In genomic region chr15:72195101-72195511, GRCh38 we compare ENCODE assay signal across 11 cellular contexts. TPM values are rescaled to one million over a fixed set of nuclear protein-coding genes. Genes with fewer than 3 reads are reported as not detected.
A peak's percentile ranks its signal among the peaks of the same experiment; 100 is the strongest.
DNase-seq lines count a peak whose midpoint lies in the region; ATAC-seq and TF ChIP-seq lines count a peak whose summit lies in the region.
"Had no signal": no experiment of that assay in that cellular context is flagged by ENCODE, and none has a peak within 500 bp of the region (broad histone marks: within the 10 kb centered on the region; RNA-seq: fewer than 3 reads in every experiment).

No MANE protein-coding gene starts in this region.

- peaks cover 0 to 6% of the 10 kb centered on the region in 2 donors for H3K4me1 ChIP-seq in ascending aorta

- H3K27me3 Mint-ChIP-seq in CD4-positive, alpha-beta T cell = peaks cover 35% of the 10 kb centered on the region

- CTCF ChIA-PET in GM10248 (lab: Yijun Ruan, JAX) = interaction anchor here (1.0 to 1.4 kb wide), 2 partner anchors 39 to 41 kb away, joined by 4 read pairs; no protein-coding TSS in a partner anchor
- CTCF ChIA-PET in CD4-positive, alpha-beta T cell (lab: Charles Lee) = no interaction called here

- peaks cover 22% of the 10 kb centered on the region for H3K36me3 Mint-ChIP-seq in CD4-positive, alpha-beta T cell (ENCODE audit: low read depth)

- peaks cover 15 to 16% of the 10 kb centered on the region in 2 donors for H3K36me3 ChIP-seq in ascending aorta

- intact Hi-C loops in ascending aorta (cut with DNase I) = no loop called here
- intact Hi-C loops in CD4-positive, alpha-beta T cell (cut with DNase I, micrococcal nuclease) = loop anchor here (5.0 to 10.0 kb wide), 2 partner anchors 77 to 340 kb away; partner anchors contain the start of gene PARP6 (in 1 of the 2)

- H3K9me3 Mint-ChIP-seq in CD4-positive, alpha-beta T cell = no peaks in the 10 kb centered on the region
- H3K9me3 Mint-ChIP-seq: activated CD4-positive, alpha-beta T cell treated with anti-CD3 and anti-CD28 coated beads, Interleukin-2, amount 10 ng/mL, durations not matched to agents 7 days and 5 days; brain had no signal

- TF ChIP-seq CTCF in ascending aorta (IDR thresholded peaks at IDR 0.05) (no peak), GM10248 (IDR thresholded peaks at IDR 0.05; ENCODE audit: control extremely low read depth, extremely low read depth, low read depth, missing control alignments) (no peak)
- TF ChIP-seq CTCF in CD4-positive, alpha-beta T cell (IDR thresholded peaks at IDR 0.05) = no peak

- H3K27ac Mint-ChIP-seq in CD4-positive, alpha-beta T cell = no peak overlapping the region
- H3K27ac Mint-ChIP-seq: activated CD4-positive, alpha-beta T cell treated with anti-CD3 and anti-CD28 coated beads, Interleukin-2, amount 10 ng/mL, durations not matched to agents 7 days and 5 days; brain had no signal

- no peak for ATAC-seq in GM18907 (IDR thresholded peaks at IDR 0.05; ENCODE audit: unreplicated experiment)
- no peak for ATAC-seq in CD4-positive, alpha-beta T cell (ENCODE audit: poor library complexity)

- H3K4me3 ChIP-seq in ascending aorta = no peak overlapping the region

- no peaks in the 10 kb centered on the region for H3K9me3 ChIP-seq in ascending aorta
- no peaks in the 10 kb centered on the region for H3K9me3 ChIP-seq in CD4-positive, alpha-beta T cell (ENCODE audit: control insufficient read depth, low read length)

- POLR2A ChIA-PET in GM10248 (lab: Yijun Ruan, JAX) = no interaction called here
- POLR2A ChIA-PET in CD4-positive, alpha-beta T cell (lab: Charles Lee) = no interaction called here

- no peak overlapping the region for H3K4me3 Mint-ChIP-seq in CD4-positive, alpha-beta T cell
- H3K4me3 Mint-ChIP-seq: activated CD4-positive, alpha-beta T cell treated with anti-CD3 and anti-CD28 coated beads, Interleukin-2, amount 10 ng/mL, durations not matched to agents 7 days and 5 days; brain had no signal

- DNase-seq in CD1c-positive myeloid dendritic cell (ENCODE audit: extremely low spot score) (peak; percentile 92), NAMALWA (ENCODE audit: low spot score) (peak; percentile 29), UCSD-AML1 (lab: John Stamatoyannopoulos, UW; ENCODE audit: unreplicated experiment) (peak; percentile 47), medulla oblongata (ENCODE audit: extremely low spot score) (peak; percentile 80), ascending aorta (ENCODE audit: low spot score in 2 of 2) (no peak), GM10248 (ENCODE audit: extremely low spot score) (no peak)
- DNase-seq in CD4-positive, alpha-beta T cell = no peak
- DNase-seq: activated CD4-positive, alpha-beta T cell treated with anti-CD3 and anti-CD28 coated beads, Interleukin-2, amount 10 ng/mL, durations not matched to agents 7 days and 5 days; activated effector memory CD4-positive, alpha-beta T cell treated with anti-CD3 and anti-CD28 coated beads, Interleukin-2, amount 50 U/mL, for 16 hours had no signal

- peaks cover 9% of the 10 kb centered on the region for H3K4me1 Mint-ChIP-seq in CD4-positive, alpha-beta T cell (ENCODE audit: low read depth)

- no peaks in the 10 kb centered on the region for H3K27me3 ChIP-seq in ascending aorta
- peaks cover 21% of the 10 kb centered on the region for H3K27me3 ChIP-seq in CD4-positive, alpha-beta T cell (ENCODE audit: control insufficient read depth, insufficient read depth, low read length)

- H3K27ac ChIP-seq in ascending aorta = no peak overlapping the region
- H3K27ac ChIP-seq in CD4-positive, alpha-beta T cell (ENCODE audit: low read depth, low read length) = no peak overlapping the region

RNA-seq across cellular contexts. Expression of gene GRAMD2A, which starts 2.5 kb away (rescaled TPM):
- total RNA-seq in ascending aorta = not detected
- not detected for total RNA-seq in CD4-positive, alpha-beta T cell
- total RNA-seq: activated CD4-positive, alpha-beta T cell treated with anti-CD3 and anti-CD28 coated beads, Interleukin-2, amount 10 ng/mL, durations not matched to agents 7 days and 5 days had no signal

RNA-seq across cellular contexts. Expression of gene PKM, which starts 35.9 kb away (rescaled TPM):
- 313 TPM for total RNA-seq in ascending aorta
- total RNA-seq in CD4-positive, alpha-beta T cell = 100 to 1,000 TPM; 202 to 203 TPM

Comparison
In these comparisons a context has a peak if more than half of its experiments do, and no peak if none do; other contexts are left out.
1. DNase-seq: peak in CD1c-positive myeloid dendritic cell (single experiment), NAMALWA (single experiment), UCSD-AML1 (single experiment) and medulla oblongata (single experiment); none in ascending aorta (0 of 2), GM10248 (single experiment) and CD4-positive, alpha-beta T cell (0 of 10).